Comparison of ENCODE assay signal across 10 cellular contexts in genomic region chr11:2213384-2213842, GRCh38. TPM values are rescaled to one million over a fixed set of nuclear protein-coding genes. Genes with fewer than 3 reads are reported as not detected.
DNase-seq lines count a peak whose midpoint lies in the region; ATAC-seq and TF ChIP-seq lines count a peak whose summit lies in the region.
"Had no signal": no experiment of that assay in that cellular context is flagged by ENCODE, and none has a peak within 500 bp of the region (broad histone marks: within the 10 kb centered on the region; RNA-seq: fewer than 3 reads in every experiment).

No MANE protein-coding gene starts in this region.

- no peaks in the 10 kb centered on the region for H3K27me3 Mint-ChIP-seq in activated CD4-positive, alpha-beta memory T cell treated with anti-CD3 and anti-CD28 coated beads, Interleukin-2, amount 10 ng/mL, durations not matched to agents 7 days and 5 days

- CTCF ChIA-PET in activated CD4-positive, alpha-beta memory T cell treated with anti-CD3 and anti-CD28 coated beads, Interleukin-2, amount 10 ng/mL, durations not matched to agents 7 days and 5 days (lab: Charles Lee): no interaction called here
- CTCF ChIA-PET in HEK293T (lab: Yijun Ruan, JAX): no interaction called here

- peak; percentile 17 for ATAC-seq in left lobe of liver
- no peak for ATAC-seq in HG02642 (IDR thresholded peaks at IDR 0.05; ENCODE audit: poor library complexity, unreplicated experiment)
- ATAC-seq: heart right ventricle had no signal

- peak overlapping the region; percentile 22 for H3K4me3 Mint-ChIP-seq in activated CD4-positive, alpha-beta memory T cell treated with anti-CD3 and anti-CD28 coated beads, Interleukin-2, amount 10 ng/mL, durations not matched to agents 7 days and 5 days

- peak overlapping the region; percentile 62 for H3K27ac Mint-ChIP-seq in activated CD4-positive, alpha-beta memory T cell treated with anti-CD3 and anti-CD28 coated beads, Interleukin-2, amount 10 ng/mL, durations not matched to agents 7 days and 5 days

- POLR2A ChIA-PET in activated CD4-positive, alpha-beta memory T cell treated with anti-CD3 and anti-CD28 coated beads, Interleukin-2, amount 10 ng/mL, durations not matched to agents 7 days and 5 days (lab: Charles Lee): no interaction called here
- POLR2A ChIA-PET in HEK293T (lab: Yijun Ruan, JAX): no interaction called here

- H3K36me3 Mint-ChIP-seq in activated CD4-positive, alpha-beta memory T cell treated with anti-CD3 and anti-CD28 coated beads, Interleukin-2, amount 10 ng/mL, durations not matched to agents 7 days and 5 days (ENCODE audit: low read depth): no peaks in the 10 kb centered on the region

- peaks cover 18% of the 10 kb centered on the region for H3K4me1 Mint-ChIP-seq in activated CD4-positive, alpha-beta memory T cell treated with anti-CD3 and anti-CD28 coated beads, Interleukin-2, amount 10 ng/mL, durations not matched to agents 7 days and 5 days

- H3K9me3 Mint-ChIP-seq in activated CD4-positive, alpha-beta memory T cell treated with anti-CD3 and anti-CD28 coated beads, Interleukin-2, amount 10 ng/mL, durations not matched to agents 7 days and 5 days: no peaks in the 10 kb centered on the region

- peak in 2 of 3 experiments; percentile 85 to 92 for DNase-seq in NCI-H1417 (lab: John Stamatoyannopoulos, UW)
- DNase-seq in activated CD4-positive, alpha-beta memory T cell treated with anti-CD3 and anti-CD28 coated beads, Interleukin-2, amount 10 ng/mL, durations not matched to agents 7 days and 5 days: peak; percentile 59
- peak; percentile 37 for DNase-seq in left lobe of liver (ENCODE audit: low spot score)
- peak; percentile 11 to 18 for DNase-seq in stimulated activated CD8-positive, alpha-beta memory T cell treated with anti-CD3 and anti-CD28 coated beads, Interleukin-2, amount 100 ng/mL, for 1 hour (ENCODE audit: low read depth in 2 of 2)
- DNase-seq in NCI-H1048 (lab: John Stamatoyannopoulos, UW): no peak
- no peak for DNase-seq in HEK293T (ENCODE audit: extremely low spot score)

TF ChIP-seq in HEK293T, 16 proteins besides CTCF, POLR2A, EP300 and RAD21:
- no peak for TF ChIP-seq SUZ12 (IDR thresholded peaks at IDR 0.05)
- TF ChIP-seq PKNOX1 (IDR thresholded peaks at IDR 0.05): no peak
- no peak for TF ChIP-seq FOXA1 (IDR thresholded peaks at IDR 0.05)
- TF ChIP-seq BHLHE40 (IDR thresholded peaks at IDR 0.05; ENCODE audit: borderline replicate concordance): no peak
- TF ChIP-seq ELF4 (IDR thresholded peaks at IDR 0.05): no peak
- TF ChIP-seq L3MBTL2 (conservative IDR thresholded peaks at IDR 0.05): no peak
- no peak for TF ChIP-seq ZNF384 (IDR thresholded peaks at IDR 0.05)
- TF ChIP-seq NFRKB (IDR thresholded peaks at IDR 0.05): no peak
- no peak for TF ChIP-seq FOXM1 (IDR thresholded peaks at IDR 0.05; ENCODE audit: borderline replicate concordance)
- TF ChIP-seq LEF1 (IDR thresholded peaks at IDR 0.05; ENCODE audit: borderline replicate concordance): no peak
- TF ChIP-seq HDGF (IDR thresholded peaks at IDR 0.05; ENCODE audit: borderline replicate concordance): no peak
TF ChIP-seq in HEK293T: peak in this region for 0.

RNA-seq across cellular contexts. Expression of gene TH, which starts 41.8 kb away (rescaled TPM):
- not detected for total RNA-seq in activated CD4-positive, alpha-beta memory T cell treated with anti-CD3 and anti-CD28 coated beads, Interleukin-2, amount 10 ng/mL, durations not matched to agents 7 days and 5 days
- not detected for total RNA-seq in left lobe of liver
- total RNA-seq: H4, heart right ventricle had no signal

RNA-seq across cellular contexts. Expression of gene INS, which starts 52.4 kb away (rescaled TPM):
- total RNA-seq in activated CD4-positive, alpha-beta memory T cell treated with anti-CD3 and anti-CD28 coated beads, Interleukin-2, amount 10 ng/mL, durations not matched to agents 7 days and 5 days: not detected
- total RNA-seq in left lobe of liver: not detected
- total RNA-seq: H4, temporal lobe had no signal

RNA-seq across cellular contexts. Expression of gene ASCL2, which starts 57.0 kb away (rescaled TPM):
- under 1 TPM; 0.35 to 0.68 TPM for total RNA-seq in activated CD4-positive, alpha-beta memory T cell treated with anti-CD3 and anti-CD28 coated beads, Interleukin-2, amount 10 ng/mL, durations not matched to agents 7 days and 5 days
- 0.83 TPM for total RNA-seq in left lobe of liver
- total RNA-seq: H4 had no signal

Comparison
In these comparisons a context has a peak if more than half of its experiments do, and no peak if none do; other contexts are left out.
1. DNase-seq: peak in NCI-H1417 (2 of 3), activated CD4-positive, alpha-beta memory T cell treated with anti-CD3 and anti-CD28 coated beads, Interleukin-2, amount 10 ng/mL, durations not matched to agents 7 days and 5 days (single experiment), left lobe of liver (single experiment) and stimulated activated CD8-positive, alpha-beta memory T cell treated with anti-CD3 and anti-CD28 coated beads, Interleukin-2, amount 100 ng/mL, for 1 hour (2 of 2); none in NCI-H1048 (single experiment) and HEK293T (single experiment).